4 cellular contexts compared by ENCODE assay signal in the genomic region with DNA sequence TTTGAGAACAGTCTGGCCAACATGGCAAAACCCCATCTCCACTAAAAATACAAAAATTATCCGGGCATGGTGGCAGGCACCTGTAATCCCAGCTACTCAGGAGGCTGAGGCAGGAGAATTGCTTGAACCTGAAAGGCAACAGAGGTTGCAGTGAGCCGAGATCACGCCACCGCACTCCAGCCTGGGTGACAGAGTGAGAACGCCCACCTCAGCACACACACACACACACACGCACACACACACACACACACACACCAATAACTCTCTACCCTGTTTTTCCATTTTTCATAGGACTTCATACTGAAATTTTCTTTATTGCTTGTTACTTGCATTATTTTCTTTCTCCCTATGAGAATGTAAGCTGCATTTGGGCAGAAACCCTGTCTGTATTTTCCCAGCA. TPM values are rescaled to one million over a fixed set of nuclear protein-coding genes. Genes with fewer than 3 reads are reported as not detected.
"Had no signal": no experiment of that assay in that cellular context is flagged by ENCODE, and none has a peak within 500 bp of the region (broad histone marks: within the 10 kb centered on the region; RNA-seq: fewer than 3 reads in every experiment).

No MANE protein-coding gene starts in this region.

RNA-seq across cellular contexts. Expression of a gene that starts 39.6 kb away (rescaled TPM):
- total RNA-seq: GM23248, HFFc6 had no signal

RNA-seq across cellular contexts. Expression of a gene that starts 57.1 kb away (rescaled TPM):
- total RNA-seq: H4, H7 had no signal
